Comparison of ENCODE assay signal across 8 cellular contexts in the genomic region with DNA sequence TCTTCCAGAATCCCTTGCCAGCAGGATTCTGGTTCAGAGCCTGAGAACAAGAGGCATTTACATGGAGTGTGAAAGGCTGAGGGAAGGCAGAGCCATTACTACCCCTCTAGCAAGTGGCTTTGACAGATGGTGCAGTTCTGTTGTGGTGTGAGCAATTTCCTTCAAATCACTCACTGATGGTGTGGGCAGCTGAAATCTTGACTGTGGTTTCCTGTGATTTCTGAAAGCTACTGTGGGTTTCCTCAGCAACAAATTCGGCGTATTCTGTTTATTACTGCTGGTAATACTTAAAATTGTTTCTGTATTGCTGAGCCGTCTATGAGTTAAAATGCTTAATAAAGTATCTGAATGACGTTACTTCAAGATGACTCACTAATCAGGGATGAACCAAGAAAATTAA.
DNase-seq lines count a peak whose midpoint lies in the region; TF ChIP-seq lines count a peak whose summit lies in the region.

No MANE protein-coding gene starts in this region.

- TF ChIP-seq CTCF in HFF-Myc (IDR thresholded peaks at IDR 0.05; ENCODE audit: low read depth, low read length, missing control alignments) = no peak
- TF ChIP-seq CTCF in fibroblast of villous mesenchyme (IDR thresholded peaks at IDR 0.05; ENCODE audit: insufficient read depth, low read depth, low read length) = no peak

- H3K4me3 ChIP-seq in HFF-Myc (replicated peaks; ENCODE audit: low read depth, low read length) = no peak overlapping the region
- H3K4me3 ChIP-seq in fibroblast of villous mesenchyme (ENCODE audit: low read depth, low read length) = no peak overlapping the region

- DNase-seq in EL (peak; percentile 91), HFF-Myc (ENCODE audit: extremely low read depth, low read depth) (peak; percentile 84), NOMO-1 treated with dmso at 0.1 percent for 144 hours (lab: John Stamatoyannopoulos, UW; ENCODE audit: unreplicated experiment) (peak; percentile 1), fibroblast of villous mesenchyme (ENCODE audit: low read depth) (peak; percentile 93), globus pallidus (ENCODE audit: low spot score) (no peak), NCI-H1930 (lab: John Stamatoyannopoulos, UW) (no peak), SHP77 (lab: John Stamatoyannopoulos, UW) (no peak), DMS114 treated with DMSO at 0.1 percent for 48 hours (lab: John Stamatoyannopoulos, UW; ENCODE audit: unreplicated experiment) (no peak)

Comparison
In these comparisons a context has a peak if more than half of its experiments do, and no peak if none do; other contexts are left out.
1. DNase-seq: peak in EL (single experiment), HFF-Myc (single experiment), NOMO-1 treated with dmso at 0.1 percent for 144 hours (single experiment) and fibroblast of villous mesenchyme (single experiment); none in globus pallidus (single experiment), NCI-H1930 (0 of 2), SHP77 (0 of 2) and DMS114 treated with DMSO at 0.1 percent for 48 hours (single experiment).